In the genomic region with DNA sequence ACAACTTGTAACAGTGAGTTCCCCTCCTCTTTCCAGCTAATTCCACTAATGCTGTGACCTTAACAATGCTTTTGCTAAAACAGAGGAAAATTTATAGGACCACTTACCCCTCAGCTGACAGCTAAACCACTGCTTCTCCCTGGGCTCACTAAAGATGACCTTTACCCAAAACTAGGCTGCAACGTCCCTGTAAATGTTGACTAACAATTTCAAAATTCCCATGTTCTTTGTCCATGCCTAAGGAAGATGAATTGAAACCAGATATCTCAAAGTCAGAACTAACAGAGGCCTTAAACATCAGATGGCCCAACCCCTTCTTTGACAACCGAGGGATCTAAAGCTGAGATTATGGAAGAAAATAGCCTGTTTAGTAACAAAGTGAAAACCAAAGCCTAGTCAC, we compare ENCODE assay signal across 1 cellular context.
TF ChIP-seq lines count a peak whose summit lies in the region.

No MANE protein-coding gene starts in this region.

TF ChIP-seq in SK-N-SH, 30 proteins besides CTCF, POLR2A, EP300 and RAD21:
- TF ChIP-seq CHD2 (IDR thresholded peaks at IDR 0.05; ENCODE audit: low read length, partially characterized antibody) (no peak), RFX5 (IDR thresholded peaks at IDR 0.05; ENCODE audit: low read length) (no peak), POLR2AphosphoS5 (IDR thresholded peaks at IDR 0.05; ENCODE audit: low read depth, low read length) (no peak), RXRA (IDR thresholded peaks at IDR 0.05; ENCODE audit: borderline replicate concordance, low read depth) (no peak), GABPA (IDR thresholded peaks at IDR 0.05; ENCODE audit: low read depth) (no peak), YY1 (IDR thresholded peaks at IDR 0.05; ENCODE audit: low read depth) (no peak), NFIC (IDR thresholded peaks at IDR 0.05; ENCODE audit: borderline replicate concordance) (no peak), TEAD4 (IDR thresholded peaks at IDR 0.05; ENCODE audit: borderline replicate concordance, insufficient read depth) (no peak), GATA2 (CRISPR knock-in tag; IDR thresholded peaks at IDR 0.05) (no peak), TAF1 (IDR thresholded peaks at IDR 0.05; ENCODE audit: borderline replicate concordance, low read depth, low read length) (no peak), TCF12 (IDR thresholded peaks at IDR 0.05) (no peak), REST (IDR thresholded peaks at IDR 0.05; ENCODE audit: low read depth, low read length) (no peak), RCOR1 (IDR thresholded peaks at IDR 0.05; ENCODE audit: low read length) (no peak), NRF1 (IDR thresholded peaks at IDR 0.05; ENCODE audit: low read depth, low read length) (no peak), MXI1 (IDR thresholded peaks at IDR 0.05; ENCODE audit: low read depth, low read length) (no peak), EZH2phosphoT487 (IDR thresholded peaks at IDR 0.05; ENCODE audit: borderline replicate concordance, low read depth) (no peak)
- TF ChIP-seq, protein P1, sequence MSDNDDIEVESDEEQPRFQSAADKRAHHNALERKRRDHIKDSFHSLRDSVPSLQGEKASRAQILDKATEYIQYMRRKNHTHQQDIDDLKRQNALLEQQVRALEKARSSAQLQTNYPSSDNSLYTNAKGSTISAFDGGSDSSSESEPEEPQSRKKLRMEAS (IDR thresholded peaks at IDR 0.05; ENCODE audit: low read depth): no peak
- TF ChIP-seq, protein P2, sequence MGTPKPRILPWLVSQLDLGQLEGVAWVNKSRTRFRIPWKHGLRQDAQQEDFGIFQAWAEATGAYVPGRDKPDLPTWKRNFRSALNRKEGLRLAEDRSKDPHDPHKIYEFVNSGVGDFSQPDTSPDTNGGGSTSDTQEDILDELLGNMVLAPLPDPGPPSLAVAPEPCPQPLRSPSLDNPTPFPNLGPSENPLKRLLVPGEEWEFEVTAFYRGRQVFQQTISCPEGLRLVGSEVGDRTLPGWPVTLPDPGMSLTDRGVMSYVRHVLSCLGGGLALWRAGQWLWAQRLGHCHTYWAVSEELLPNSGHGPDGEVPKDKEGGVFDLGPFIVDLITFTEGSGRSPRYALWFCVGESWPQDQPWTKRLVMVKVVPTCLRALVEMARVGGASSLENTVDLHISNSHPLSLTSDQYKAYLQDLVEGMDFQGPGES (IDR thresholded peaks at IDR 0.05; ENCODE audit: low read depth, low read length): no peak
- TF ChIP-seq, protein P3, sequence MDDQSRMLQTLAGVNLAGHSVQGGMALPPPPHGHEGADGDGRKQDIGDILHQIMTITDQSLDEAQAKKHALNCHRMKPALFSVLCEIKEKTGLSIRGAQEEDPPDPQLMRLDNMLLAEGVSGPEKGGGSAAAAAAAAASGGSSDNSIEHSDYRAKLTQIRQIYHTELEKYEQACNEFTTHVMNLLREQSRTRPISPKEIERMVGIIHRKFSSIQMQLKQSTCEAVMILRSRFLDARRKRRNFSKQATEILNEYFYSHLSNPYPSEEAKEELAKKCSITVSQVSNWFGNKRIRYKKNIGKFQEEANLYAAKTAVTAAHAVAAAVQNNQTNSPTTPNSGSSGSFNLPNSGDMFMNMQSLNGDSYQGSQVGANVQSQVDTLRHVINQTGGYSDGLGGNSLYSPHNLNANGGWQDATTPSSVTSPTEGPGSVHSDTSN (IDR thresholded peaks at IDR 0.05): no peak
- TF ChIP-seq, protein P4, sequence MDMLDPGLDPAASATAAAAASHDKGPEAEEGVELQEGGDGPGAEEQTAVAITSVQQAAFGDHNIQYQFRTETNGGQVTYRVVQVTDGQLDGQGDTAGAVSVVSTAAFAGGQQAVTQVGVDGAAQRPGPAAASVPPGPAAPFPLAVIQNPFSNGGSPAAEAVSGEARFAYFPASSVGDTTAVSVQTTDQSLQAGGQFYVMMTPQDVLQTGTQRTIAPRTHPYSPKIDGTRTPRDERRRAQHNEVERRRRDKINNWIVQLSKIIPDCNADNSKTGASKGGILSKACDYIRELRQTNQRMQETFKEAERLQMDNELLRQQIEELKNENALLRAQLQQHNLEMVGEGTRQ (IDR thresholded peaks at IDR 0.05; ENCODE audit: borderline replicate concordance, low read depth, low read length): no peak
